Comparison of ENCODE assay signal across 1 cellular context in the genomic region with DNA sequence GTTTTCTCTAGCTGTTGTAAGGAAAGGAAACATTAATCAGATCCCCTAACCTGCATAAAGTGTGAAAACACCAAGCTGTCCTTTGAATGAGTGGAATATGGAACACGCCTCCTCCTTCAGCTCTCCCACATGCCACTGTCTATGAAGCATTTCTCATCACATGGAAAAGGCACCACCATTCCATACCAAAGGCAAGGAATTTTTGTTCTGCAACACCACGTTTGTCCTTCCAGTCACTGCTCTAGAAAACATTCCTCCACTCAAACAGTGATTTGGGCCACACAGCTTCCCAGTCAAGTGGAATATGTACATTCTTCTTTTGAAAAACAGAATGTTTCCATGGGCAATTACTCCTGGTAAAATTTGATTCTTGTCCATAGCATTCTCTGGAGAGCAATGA.
TF ChIP-seq lines count a peak whose summit lies in the region.

No MANE protein-coding gene starts in this region.

TF ChIP-seq in IMR-90, 13 proteins besides CTCF, POLR2A, EP300 and RAD21 (continued from another document):
- TF ChIP-seq, protein P1, sequence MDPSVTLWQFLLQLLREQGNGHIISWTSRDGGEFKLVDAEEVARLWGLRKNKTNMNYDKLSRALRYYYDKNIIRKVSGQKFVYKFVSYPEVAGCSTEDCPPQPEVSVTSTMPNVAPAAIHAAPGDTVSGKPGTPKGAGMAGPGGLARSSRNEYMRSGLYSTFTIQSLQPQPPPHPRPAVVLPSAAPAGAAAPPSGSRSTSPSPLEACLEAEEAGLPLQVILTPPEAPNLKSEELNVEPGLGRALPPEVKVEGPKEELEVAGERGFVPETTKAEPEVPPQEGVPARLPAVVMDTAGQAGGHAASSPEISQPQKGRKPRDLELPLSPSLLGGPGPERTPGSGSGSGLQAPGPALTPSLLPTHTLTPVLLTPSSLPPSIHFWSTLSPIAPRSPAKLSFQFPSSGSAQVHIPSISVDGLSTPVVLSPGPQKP (IDR thresholded peaks at IDR 0.05; ENCODE audit: borderline replicate concordance, low read depth, low read length) = no peak
- no peak for TF ChIP-seq FOS (IDR thresholded peaks at IDR 0.05; ENCODE audit: low read depth, low read length)
